8 cellular contexts compared by ENCODE assay signal in genomic region chr15:74434260-74434915, GRCh38. TPM values are rescaled to one million over a fixed set of nuclear protein-coding genes. Genes with fewer than 3 reads are reported as not detected.
A peak's percentile ranks its signal among the peaks of the same experiment; 100 is the strongest.
DNase-seq lines count a peak whose midpoint lies in the region; ATAC-seq and TF ChIP-seq lines count a peak whose summit lies in the region.

No MANE protein-coding gene starts in this region.

- no peaks in the 10 kb centered on the region for H3K9me3 Mint-ChIP-seq in effector memory CD8-positive, alpha-beta T cell
- no peaks in the 10 kb centered on the region for H3K9me3 Mint-ChIP-seq in neural crest cell

- H3K27ac Mint-ChIP-seq in effector memory CD8-positive, alpha-beta T cell: peak overlapping the region; percentile 79 to 82
- H3K27ac Mint-ChIP-seq in neural crest cell (ENCODE audit: unreplicated experiment): no peak overlapping the region

- H3K4me3 ChIP-seq in DND-41 (ENCODE audit: low read depth in 1 of 2, low read length in 2 of 2) (peak overlapping the region; percentile 43 to 91; a peak in 3 of 4 replicates), Karpas-422 (ENCODE audit: low read length) (peak overlapping the region; percentile 86; the same call in 1 of the 2 replicates)

- ATAC-seq in DND-41 (ENCODE audit: insufficient read depth, low read depth): no peak; the same call in 2 of the 3 replicates
- ATAC-seq in effector memory CD8-positive, alpha-beta T cell (replicated peaks): no peak
- ATAC-seq in HG03095 (IDR thresholded peaks at IDR 0.05; ENCODE audit: unreplicated experiment): no peak

- H3K36me3 ChIP-seq in DND-41 (ENCODE audit: insufficient read depth, low read length) (no peaks in the 10 kb centered on the region), Karpas-422 (ENCODE audit: insufficient read depth, low read length) (no peaks in the 10 kb centered on the region)

- peaks cover 11% of the 10 kb centered on the region for H3K27me3 ChIP-seq in DND-41 (ENCODE audit: insufficient read depth, low read length, poor library complexity)
- H3K27me3 ChIP-seq in Karpas-422 (ENCODE audit: low read length): peaks cover 3% of the 10 kb centered on the region; the same call in 1 of the 2 replicates

- peak overlapping the region; percentile 82 to 86 for H3K4me3 Mint-ChIP-seq in effector memory CD8-positive, alpha-beta T cell
- H3K4me3 Mint-ChIP-seq in neural crest cell: peak overlapping the region; percentile 90

- H2AFZ ChIP-seq in DND-41 (ENCODE audit: low read depth, low read length): peak overlapping the region; percentile 70
- no peak overlapping the region for H2AFZ ChIP-seq in Karpas-422 (ENCODE audit: low read length)

- H3K27ac ChIP-seq in DND-41 (ENCODE audit: low read length) (peak overlapping the region; percentile 76), Karpas-422 (ENCODE audit: low read length) (peak overlapping the region; percentile 56)

- H3K79me2 ChIP-seq in DND-41 (ENCODE audit: insufficient read depth, low read length) (peaks cover 41% of the 10 kb centered on the region), Karpas-422 (ENCODE audit: low read length) (peaks cover 28% of the 10 kb centered on the region)

- H3K9ac ChIP-seq in DND-41 (ENCODE audit: low read depth, low read length) (peak overlapping the region; percentile 79), Karpas-422 (ENCODE audit: low read length) (peak overlapping the region; percentile 57)

- no peaks in the 10 kb centered on the region for H3K27me3 Mint-ChIP-seq in effector memory CD8-positive, alpha-beta T cell
- H3K27me3 Mint-ChIP-seq in neural crest cell (ENCODE audit: low read depth): peaks cover 14% of the 10 kb centered on the region

- H3K4me1 Mint-ChIP-seq in effector memory CD8-positive, alpha-beta T cell (ENCODE audit: low read depth in 2 of 2): peaks cover 37 to 52% of the 10 kb centered on the region in 2 donors
- peaks cover 38% of the 10 kb centered on the region for H3K4me1 Mint-ChIP-seq in neural crest cell

- H3K9me3 ChIP-seq in DND-41 (ENCODE audit: insufficient read depth, low read length, severe bottlenecking) (no peaks in the 10 kb centered on the region), Karpas-422 (ENCODE audit: low read length) (no peaks in the 10 kb centered on the region)

- H3K4me1 ChIP-seq in DND-41 (ENCODE audit: insufficient read depth, low read length) (peaks cover 46% of the 10 kb centered on the region), Karpas-422 (ENCODE audit: low read length) (peaks cover 56% of the 10 kb centered on the region)

- H3K9me2 ChIP-seq in Karpas-422 (replicated peaks; ENCODE audit: insufficient read depth, low read length): no peaks in the 10 kb centered on the region

- no peaks in the 10 kb centered on the region for H3K36me3 Mint-ChIP-seq in effector memory CD8-positive, alpha-beta T cell (ENCODE audit: insufficient read depth)
- H3K36me3 Mint-ChIP-seq in neural crest cell (ENCODE audit: low read depth): no peaks in the 10 kb centered on the region

- H3K4me2 ChIP-seq in DND-41 (ENCODE audit: insufficient read depth, low read length): peak overlapping the region; percentile 88
- peak overlapping the region; percentile 87 for H3K4me2 ChIP-seq in Karpas-422 (ENCODE audit: low read depth, low read length, poor library complexity, severe bottlenecking)

- peaks cover 31% of the 10 kb centered on the region for H4K20me1 ChIP-seq in DND-41 (ENCODE audit: insufficient read depth, low read length)
- H4K20me1 ChIP-seq in Karpas-422 (ENCODE audit: insufficient read depth, low read depth, low read length): peaks cover 36% of the 10 kb centered on the region

- DNase-seq in DND-41 (no peak), Karpas-422 (no peak), neural crest cell (ENCODE audit: low read depth, low spot score) (no peak), NCI-H446 (lab: John Stamatoyannopoulos, UW) (no peak), NCI-H2227 (lab: John Stamatoyannopoulos, UW; ENCODE audit: unreplicated experiment) (no peak), NCI-H1694 (lab: John Stamatoyannopoulos, UW) (no peak)
- DNase-seq in effector memory CD8-positive, alpha-beta T cell: no peak

- TF ChIP-seq CTCF in DND-41 (IDR thresholded peaks at IDR 0.05; ENCODE audit: borderline replicate concordance, extremely low read depth, low read length, poor library complexity, severe bottlenecking) (no peak), neural crest cell (conservative IDR thresholded peaks at IDR 0.05) (no peak)

RNA-seq across cellular contexts. Expression of gene SEMA7A, which starts 0.6 kb away (rescaled TPM):
- total RNA-seq in Karpas-422 (2014; rRNA removed; shearing (Covaris generic); ENCODE audit: low replicate concordance): 41.6 and 49.1 TPM in 2 replicates
- 12.3 and 14.4 TPM in 2 replicates for total RNA-seq in neural crest cell

RNA-seq across cellular contexts. Expression of gene UBL7, which starts 26.6 kb away (rescaled TPM):
- 71.3 and 84.2 TPM in 2 replicates for total RNA-seq in Karpas-422 (2014; rRNA removed; shearing (Covaris generic); ENCODE audit: low replicate concordance)
- total RNA-seq in neural crest cell: 43.7 and 50.1 TPM in 2 replicates
